ENCODE assay signal across 10 cellular contexts in genomic region chr15:51438526-51438925, GRCh38.
"Had no signal": no experiment of that assay in that cellular context is flagged by ENCODE, and none has a peak within 500 bp of the region (broad histone marks: within the 10 kb centered on the region; RNA-seq: fewer than 3 reads in every experiment).

No MANE protein-coding gene starts in this region.

- H3K27ac Mint-ChIP-seq: IgD-negative memory B cell had no signal

- FAIRE-seq: HTR-8/SVneo had no signal

- DNase-seq: IMR-90, Karpas-422, Kasumi-1, KBM-7, KG1 had no signal

- H3K27ac ChIP-seq: HL-60, KMS-11 had no signal

- H3K4me1 Mint-ChIP-seq: IgD-negative memory B cell had no signal

- H3K27me3 Mint-ChIP-seq: IgD-negative memory B cell had no signal

- H3K4me2 ChIP-seq: KMS-11 had no signal

- ATAC-seq: HepG2 had no signal

- H3K4me3 Mint-ChIP-seq: IgD-negative memory B cell had no signal

- H3K9ac ChIP-seq: KMS-11 had no signal

- H3K36me3 Mint-ChIP-seq: IgD-negative memory B cell had no signal
